In the genomic region with DNA sequence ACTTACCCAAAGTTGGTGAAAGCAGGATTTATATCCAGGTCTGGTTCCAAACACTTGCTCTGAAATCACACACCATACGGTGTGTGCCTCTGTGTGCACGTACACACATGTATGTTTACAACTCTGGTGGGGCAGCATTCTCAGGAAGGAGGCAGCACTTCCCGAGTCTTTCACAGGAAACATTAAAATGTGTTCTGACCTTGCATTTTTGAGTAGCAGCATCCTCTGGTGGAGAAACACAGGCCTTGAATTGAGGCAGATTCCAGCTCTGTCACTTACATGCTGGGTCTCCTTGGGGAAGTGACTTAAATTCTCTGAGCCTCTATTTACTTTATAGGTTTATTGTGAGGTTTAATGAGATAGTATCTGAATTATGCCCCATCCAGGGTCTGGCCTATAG, we compare ENCODE assay signal across 1 cellular context.
TF ChIP-seq lines count a peak whose summit lies in the region.

No MANE protein-coding gene starts in this region.

TF ChIP-seq in K562, 482 proteins besides CTCF, POLR2A, EP300 and RAD21 (continued from another document):
- TF ChIP-seq, protein P1, sequence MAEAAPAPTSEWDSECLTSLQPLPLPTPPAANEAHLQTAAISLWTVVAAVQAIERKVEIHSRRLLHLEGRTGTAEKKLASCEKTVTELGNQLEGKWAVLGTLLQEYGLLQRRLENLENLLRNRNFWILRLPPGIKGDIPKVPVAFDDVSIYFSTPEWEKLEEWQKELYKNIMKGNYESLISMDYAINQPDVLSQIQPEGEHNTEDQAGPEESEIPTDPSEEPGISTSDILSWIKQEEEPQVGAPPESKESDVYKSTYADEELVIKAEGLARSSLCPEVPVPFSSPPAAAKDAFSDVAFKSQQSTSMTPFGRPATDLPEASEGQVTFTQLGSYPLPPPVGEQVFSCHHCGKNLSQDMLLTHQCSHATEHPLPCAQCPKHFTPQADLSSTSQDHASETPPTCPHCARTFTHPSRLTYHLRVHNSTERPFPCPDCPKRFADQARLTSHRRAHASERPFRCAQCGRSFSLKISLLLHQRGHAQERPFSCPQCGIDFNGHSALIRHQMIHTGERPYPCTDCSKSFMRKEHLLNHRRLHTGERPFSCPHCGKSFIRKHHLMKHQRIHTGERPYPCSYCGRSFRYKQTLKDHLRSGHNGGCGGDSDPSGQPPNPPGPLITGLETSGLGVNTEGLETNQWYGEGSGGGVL (CRISPR knock-in tag; IDR thresholded peaks at IDR 0.05) = no peak
- TF ChIP-seq HDAC6 (IDR thresholded peaks at IDR 0.05; ENCODE audit: low read depth, low read length) = no peak
- TF ChIP-seq, protein P2, sequence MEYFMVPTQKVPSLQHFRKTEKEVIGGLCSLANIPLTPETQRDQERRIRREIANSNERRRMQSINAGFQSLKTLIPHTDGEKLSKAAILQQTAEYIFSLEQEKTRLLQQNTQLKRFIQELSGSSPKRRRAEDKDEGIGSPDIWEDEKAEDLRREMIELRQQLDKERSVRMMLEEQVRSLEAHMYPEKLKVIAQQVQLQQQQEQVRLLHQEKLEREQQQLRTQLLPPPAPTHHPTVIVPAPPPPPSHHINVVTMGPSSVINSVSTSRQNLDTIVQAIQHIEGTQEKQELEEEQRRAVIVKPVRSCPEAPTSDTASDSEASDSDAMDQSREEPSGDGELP (CRISPR knock-in tag; IDR thresholded peaks at IDR 0.05; ENCODE audit: borderline replicate concordance) = no peak
- TF ChIP-seq HNRNPK (IDR thresholded peaks at IDR 0.05; ENCODE audit: low read depth, low read length, poor library complexity, severe bottlenecking) = no peak
- TF ChIP-seq, protein P3, sequence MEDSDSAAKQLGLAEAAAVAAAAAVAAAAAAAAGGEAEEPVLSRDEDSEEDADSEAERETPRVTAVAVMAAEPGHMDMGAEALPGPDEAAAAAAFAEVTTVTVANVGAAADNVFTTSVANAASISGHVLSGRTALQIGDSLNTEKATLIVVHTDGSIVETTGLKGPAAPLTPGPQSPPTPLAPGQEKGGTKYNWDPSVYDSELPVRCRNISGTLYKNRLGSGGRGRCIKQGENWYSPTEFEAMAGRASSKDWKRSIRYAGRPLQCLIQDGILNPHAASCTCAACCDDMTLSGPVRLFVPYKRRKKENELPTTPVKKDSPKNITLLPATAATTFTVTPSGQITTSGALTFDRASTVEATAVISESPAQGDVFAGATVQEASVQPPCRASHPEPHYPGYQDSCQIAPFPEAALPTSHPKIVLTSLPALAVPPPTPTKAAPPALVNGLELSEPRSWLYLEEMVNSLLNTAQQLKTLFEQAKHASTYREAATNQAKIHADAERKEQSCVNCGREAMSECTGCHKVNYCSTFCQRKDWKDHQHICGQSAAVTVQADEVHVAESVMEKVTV (CRISPR knock-in tag; IDR thresholded peaks at IDR 0.05) = peak; percentile 51
- TF ChIP-seq KLF13 (tag; IDR thresholded peaks at IDR 0.05; ENCODE audit: borderline replicate concordance, low read depth) = no peak
- 0 out of 2 replicates have a peak, but pooled peaks have one; percentile 24 for TF ChIP-seq NFE2 (IDR thresholded peaks at IDR 0.05; ENCODE audit: low read depth)
- 0 out of 2 replicates have a peak, but pooled peaks have one; percentile 20 for TF ChIP-seq ELF1 (tag; IDR thresholded peaks at IDR 0.05)
- no peak for TF ChIP-seq BRD4 (IDR thresholded peaks at IDR 0.05)
- TF ChIP-seq ZNF140 (CRISPR knock-in tag; IDR thresholded peaks at IDR 0.05) = no peak
- TF ChIP-seq SMC3 (conservative IDR thresholded peaks at IDR 0.05; ENCODE audit: insufficient read depth, low read depth, low read length) = peak; percentile 47
- TF ChIP-seq, protein P4, sequence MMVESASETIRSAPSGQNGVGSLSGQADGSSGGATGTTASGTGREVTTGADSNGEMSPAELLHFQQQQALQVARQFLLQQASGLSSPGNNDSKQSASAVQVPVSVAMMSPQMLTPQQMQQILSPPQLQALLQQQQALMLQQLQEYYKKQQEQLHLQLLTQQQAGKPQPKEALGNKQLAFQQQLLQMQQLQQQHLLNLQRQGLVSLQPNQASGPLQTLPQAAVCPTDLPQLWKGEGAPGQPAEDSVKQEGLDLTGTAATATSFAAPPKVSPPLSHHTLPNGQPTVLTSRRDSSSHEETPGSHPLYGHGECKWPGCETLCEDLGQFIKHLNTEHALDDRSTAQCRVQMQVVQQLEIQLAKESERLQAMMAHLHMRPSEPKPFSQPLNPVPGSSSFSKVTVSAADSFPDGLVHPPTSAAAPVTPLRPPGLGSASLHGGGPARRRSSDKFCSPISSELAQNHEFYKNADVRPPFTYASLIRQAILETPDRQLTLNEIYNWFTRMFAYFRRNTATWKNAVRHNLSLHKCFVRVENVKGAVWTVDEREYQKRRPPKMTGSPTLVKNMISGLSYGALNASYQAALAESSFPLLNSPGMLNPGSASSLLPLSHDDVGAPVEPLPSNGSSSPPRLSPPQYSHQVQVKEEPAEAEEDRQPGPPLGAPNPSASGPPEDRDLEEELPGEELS (CRISPR knock-in tag; IDR thresholded peaks at IDR 0.05; ENCODE audit: borderline replicate concordance) = no peak
- no peak for TF ChIP-seq TRIM28 (IDR thresholded peaks at IDR 0.05)
- no peak for TF ChIP-seq PCBP1 (IDR thresholded peaks at IDR 0.05; ENCODE audit: low read depth, low read length, poor library complexity, severe bottlenecking)
- TF ChIP-seq MAFK (IDR thresholded peaks at IDR 0.05; ENCODE audit: low read length) = 0 out of 2 replicates have a peak, but pooled peaks have one; percentile 7
- TF ChIP-seq, protein P5, sequence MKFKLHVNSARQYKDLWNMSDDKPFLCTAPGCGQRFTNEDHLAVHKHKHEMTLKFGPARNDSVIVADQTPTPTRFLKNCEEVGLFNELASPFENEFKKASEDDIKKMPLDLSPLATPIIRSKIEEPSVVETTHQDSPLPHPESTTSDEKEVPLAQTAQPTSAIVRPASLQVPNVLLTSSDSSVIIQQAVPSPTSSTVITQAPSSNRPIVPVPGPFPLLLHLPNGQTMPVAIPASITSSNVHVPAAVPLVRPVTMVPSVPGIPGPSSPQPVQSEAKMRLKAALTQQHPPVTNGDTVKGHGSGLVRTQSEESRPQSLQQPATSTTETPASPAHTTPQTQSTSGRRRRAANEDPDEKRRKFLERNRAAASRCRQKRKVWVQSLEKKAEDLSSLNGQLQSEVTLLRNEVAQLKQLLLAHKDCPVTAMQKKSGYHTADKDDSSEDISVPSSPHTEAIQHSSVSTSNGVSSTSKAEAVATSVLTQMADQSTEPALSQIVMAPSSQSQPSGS (CRISPR knock-in tag; IDR thresholded peaks at IDR 0.05) = no peak
- TF ChIP-seq CREBBP (IDR thresholded peaks at IDR 0.05; ENCODE audit: low read depth, low read length) = no peak
- no peak for TF ChIP-seq TAF7 (tag; IDR thresholded peaks at IDR 0.05)
- TF ChIP-seq RBM25 (IDR thresholded peaks at IDR 0.05; ENCODE audit: low read depth, low read length, severe bottlenecking) = peak; percentile 69
- no peak for TF ChIP-seq ZFP30 (CRISPR knock-in tag; IDR thresholded peaks at IDR 0.05; ENCODE audit: borderline replicate concordance)
- no peak for TF ChIP-seq ZNF311 (CRISPR knock-in tag; IDR thresholded peaks at IDR 0.05)
- TF ChIP-seq HDGF (IDR thresholded peaks at IDR 0.05) = no peak
- no peak for TF ChIP-seq ZNF184 (CRISPR knock-in tag; IDR thresholded peaks at IDR 0.05)
- no peak for TF ChIP-seq KHSRP (IDR thresholded peaks at IDR 0.05)
